In the genomic region with DNA sequence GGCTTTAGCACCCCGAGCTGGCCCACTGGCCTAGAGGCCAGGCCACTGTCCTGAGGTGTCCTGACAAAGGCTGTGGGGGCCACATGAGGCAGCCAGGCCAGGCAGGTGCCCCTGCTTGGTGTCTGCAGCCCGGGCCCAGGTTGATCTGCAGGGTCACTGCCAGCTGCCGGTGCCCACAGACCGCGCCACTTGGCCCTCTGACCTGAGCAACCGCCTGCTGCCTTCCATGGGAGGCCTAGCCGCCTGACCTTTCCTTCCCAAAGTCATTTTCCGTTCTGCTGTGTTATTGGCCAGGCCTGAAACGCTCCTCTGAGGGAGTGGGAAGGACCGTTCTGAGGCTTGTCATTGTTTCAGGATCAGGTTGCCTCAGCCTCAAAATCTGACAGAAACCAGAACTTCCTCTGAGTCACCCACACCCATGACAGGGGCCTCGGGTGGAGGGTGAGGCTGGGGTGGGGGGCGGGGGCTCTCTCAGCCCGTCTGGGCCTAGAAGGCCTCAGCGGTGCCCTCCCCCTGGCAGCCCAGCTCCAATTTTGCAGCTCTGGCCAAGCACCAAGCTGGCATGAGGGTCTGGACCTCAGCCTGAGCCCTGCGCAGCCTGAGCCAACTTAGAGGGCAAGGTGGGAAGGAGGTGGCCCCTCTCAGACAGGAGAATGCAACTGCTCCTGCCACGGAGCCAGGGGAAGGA, we compare ENCODE assay signal across 8 cellular contexts.
DNase-seq lines count a peak whose midpoint lies in the region; ATAC-seq and FAIRE-seq lines count a peak whose summit lies in the region.

No MANE protein-coding gene starts in this region.

- H3K18ac ChIP-seq in mesenchymal stem cell (ENCODE audit: low read depth in 1 of 2, low read length in 2 of 2): peak overlapping the region; percentile 97 to 99

- peak overlapping the region; percentile 91 to 99 for H3K4ac ChIP-seq in mesenchymal stem cell (ENCODE audit: low read depth in 1 of 2, low read length in 2 of 2)

- peak overlapping the region; percentile 41 for H3K9ac ChIP-seq in mesenchymal stem cell (ENCODE audit: low read length)

- peak overlapping the region; percentile 100 for H4K91ac ChIP-seq in mesenchymal stem cell (ENCODE audit: low read length)

- WGBS in mesenchymal stem cell: 23% methylated on average over 9 of the region's 16 CpGs

- peak overlapping the region; percentile 76 for H2AFZ ChIP-seq in mesenchymal stem cell (ENCODE audit: low read depth, low read length)

- peak; percentile 62 for FAIRE-seq in GM18507 (lab: Jason Lieb, UNC)

- H3K27me3 ChIP-seq in mesenchymal stem cell (ENCODE audit: control insufficient read depth in 1 of 2, insufficient read depth in 1 of 2, low read length in 2 of 2): no peaks in the 10 kb centered on the region

- peak overlapping the region; percentile 99 to 100 for H2BK12ac ChIP-seq in mesenchymal stem cell (ENCODE audit: low read length in 2 of 2)

- peak overlapping the region in 1 of 2 experiments; percentile 81 for H3K23ac ChIP-seq in mesenchymal stem cell (ENCODE audit: low read length in 2 of 2)

- H2BK120ac ChIP-seq in mesenchymal stem cell (ENCODE audit: low read depth, low read length): peak overlapping the region; percentile 98

- no peak for DNase-seq in GM18507 (ENCODE audit: extremely low spot score, insufficient read length, low read depth)
- DNase-seq in UCSD-AML1 (lab: John Stamatoyannopoulos, UW; ENCODE audit: unreplicated experiment): peak; percentile 76
- DNase-seq in caudate nucleus (lab: John Stamatoyannopoulos, UW): peak in 4 of 61 donors; percentile 29 to 69 (median 37)
- DNase-seq in mesenchymal stem cell: peak; percentile 96
- peak; percentile 37 to 62 for DNase-seq in stimulated activated CD8-positive, alpha-beta memory T cell treated with anti-CD3 and anti-CD28 coated beads, Interleukin-7, amount 100 ng/mL, for 48 hours (ENCODE audit: extremely low read depth in 1 of 2, low read depth in 1 of 2)
- DNase-seq in HuH-7 (ENCODE audit: low spot score): no peak
- DNase-seq in DMS79 (lab: John Stamatoyannopoulos, UW): no peak

- H3K27ac ChIP-seq in caudate nucleus (ENCODE audit: low read depth, low read length) (peak overlapping the region; percentile 58), mesenchymal stem cell (ENCODE audit: low read length, poor library complexity, severe bottlenecking) (no peak overlapping the region)

- ATAC-seq in HG03097 (IDR thresholded peaks at IDR 0.05; ENCODE audit: low FRiP score, unreplicated experiment): peak; percentile 67

- H2BK5ac ChIP-seq in mesenchymal stem cell (ENCODE audit: low read depth, low read length, poor library complexity, severe bottlenecking): peak overlapping the region; percentile 4

- no peaks in the 10 kb centered on the region for H3K9me3 ChIP-seq in mesenchymal stem cell (ENCODE audit: control insufficient read depth, low read length)

- H3K4me3 ChIP-seq in mesenchymal stem cell (ENCODE audit: insufficient read depth in 1 of 2, low read depth in 1 of 2, low read length in 2 of 2): no peak overlapping the region

- H2BK15ac ChIP-seq in mesenchymal stem cell (ENCODE audit: low read depth, poor library complexity, severe bottlenecking): peak overlapping the region; percentile 100

- H3K4me2 ChIP-seq in mesenchymal stem cell (ENCODE audit: low read length, poor library complexity, severe bottlenecking): no peak overlapping the region

- no peaks in the 10 kb centered on the region for H3K79me1 ChIP-seq in mesenchymal stem cell (replicated peaks; ENCODE audit: low read length, poor library complexity, severe bottlenecking)

- peak overlapping the region in 1 of 2 experiments; percentile 93 for H3K14ac ChIP-seq in mesenchymal stem cell (ENCODE audit: low read length in 2 of 2)

- H3K36me3 ChIP-seq in mesenchymal stem cell (ENCODE audit: control insufficient read depth in 1 of 2, insufficient read depth in 2 of 2, low read depth in 1 of 2, low read length in 2 of 2): no peaks in the 10 kb centered on the region

- H3K4me1 ChIP-seq in mesenchymal stem cell (ENCODE audit: control insufficient read depth, insufficient read depth, low read depth, low read length): peaks cover 20% of the 10 kb centered on the region

- H2AK5ac ChIP-seq in mesenchymal stem cell (ENCODE audit: low read length, severe bottlenecking): peak overlapping the region; percentile 49

- peak overlapping the region; percentile 98 for H4K8ac ChIP-seq in mesenchymal stem cell (ENCODE audit: low read length)

Comparison
In these comparisons a context has a peak if more than half of its experiments do, and no peak if none do; other contexts are left out.
1. DNase-seq: peak in UCSD-AML1 (single experiment), mesenchymal stem cell (single experiment) and stimulated activated CD8-positive, alpha-beta memory T cell treated with anti-CD3 and anti-CD28 coated beads, Interleukin-7, amount 100 ng/mL, for 48 hours (2 of 2); none in GM18507 (single experiment), HuH-7 (single experiment) and DMS79 (single experiment).